ENCODE assay signal across 10 cellular contexts in genomic region chr18:80210312-80211083, GRCh38. TPM values are rescaled to one million over a fixed set of nuclear protein-coding genes. Genes with fewer than 3 reads are reported as not detected.
A peak's percentile ranks its signal among the peaks of the same experiment; 100 is the strongest.
DNase-seq lines count a peak whose midpoint lies in the region; ATAC-seq and TF ChIP-seq lines count a peak whose summit lies in the region.
"Had no signal": no experiment of that assay in that cellular context is flagged by ENCODE, and none has a peak within 500 bp of the region (broad histone marks: within the 10 kb centered on the region; RNA-seq: fewer than 3 reads in every experiment).

No MANE protein-coding gene starts in this region.

- H4K91ac ChIP-seq in IMR-90 (ENCODE audit: insufficient read depth, low read depth, low read length): no peak overlapping the region

- H2AFZ ChIP-seq in GM23338 (no peak overlapping the region), IMR-90 (replicated peaks; ENCODE audit: low read length, poor library complexity) (no peak overlapping the region)

- no peak for TF ChIP-seq CTCF in GM23338 (conservative IDR thresholded peaks at IDR 0.05; ENCODE audit: low read depth in 2 of 2)
- TF ChIP-seq CTCF in IMR-90 (conservative IDR thresholded peaks at IDR 0.05; ENCODE audit: low read depth, low read length): no peak

- no peak overlapping the region for H3K14ac ChIP-seq in IMR-90 (replicated peaks; ENCODE audit: low read depth, low read length)

- H2AK9ac ChIP-seq in IMR-90 (replicated peaks; ENCODE audit: low read depth, low read length, poor library complexity): no peak overlapping the region

- H3K9me3 Mint-ChIP-seq in GM23338: no peaks in the 10 kb centered on the region

- H4K5ac ChIP-seq in IMR-90 (ENCODE audit: low read depth, low read length): no peak overlapping the region

- H3K4me1 ChIP-seq in GM23338 (ENCODE audit: insufficient read depth) (peaks cover 4% of the 10 kb centered on the region; the same call in 1 of the 2 replicates), IMR-90 (ENCODE audit: control insufficient read depth, insufficient read depth, low read length) (peaks cover 4% of the 10 kb centered on the region), aorta (ENCODE audit: control insufficient read depth in 1 of 2, insufficient read depth in 2 of 2, low read length in 2 of 2) (no peaks in the 10 kb centered on the region)

- peaks cover 7% of the 10 kb centered on the region; the same call in 2 of the 3 replicates for H3K4me1 Mint-ChIP-seq in GM23338

- CTCF ChIA-PET in IMR-90 (lab: Yijun Ruan, JAX): interaction anchor here (1.0 kb wide), 1 partner anchor 34 kb away, joined by 3 read pairs; no protein-coding TSS in a partner anchor

- H3K23ac ChIP-seq in IMR-90 (ENCODE audit: low read depth, low read length): no peak overlapping the region

- no peak overlapping the region for H3K27ac Mint-ChIP-seq in GM23338

- in situ Hi-C loops in IMR-90 (cut with MboI; ENCODE audit: low sequenced_read_pairs): no loop called here

- no peak overlapping the region for H2BK20ac ChIP-seq in IMR-90 (ENCODE audit: low read depth, low read length)

- H3K4me2 ChIP-seq in GM23338: no peak overlapping the region
- peak overlapping the region; percentile 68 for H3K4me2 ChIP-seq in IMR-90 (ENCODE audit: low read depth, low read length)

- H3K9me1 ChIP-seq in IMR-90 (ENCODE audit: insufficient read depth, low read length): peaks cover 4% of the 10 kb centered on the region; the same call in 1 of the 2 replicates

- peaks cover 2% of the 10 kb centered on the region for H3K27me3 Mint-ChIP-seq in GM23338 (ENCODE audit: insufficient read depth, low read depth, poor library complexity)

- no peak overlapping the region for H2BK120ac ChIP-seq in IMR-90 (ENCODE audit: low read depth, low read length)

- H3K27ac ChIP-seq in GM23338 (ENCODE audit: low read depth) (no peak overlapping the region), IMR-90 (ENCODE audit: insufficient read depth, low read length) (no peak overlapping the region), aorta (ENCODE audit: low read depth in 1 of 2, low read length in 2 of 2) (no peak overlapping the region)
- H3K27ac ChIP-seq: suprapubic skin had no signal

- H3K9me2 ChIP-seq in GM23338 (ENCODE audit: insufficient read depth): no peaks in the 10 kb centered on the region

- H3K36me3 Mint-ChIP-seq in GM23338 (ENCODE audit: low read depth): no peaks in the 10 kb centered on the region

- no peak overlapping the region for H3K4ac ChIP-seq in IMR-90 (ENCODE audit: low read depth, low read length)

- no peak overlapping the region for H4K8ac ChIP-seq in IMR-90 (ENCODE audit: low read depth in 2 of 2, low read length in 2 of 2)

- BruUV-seq in IMR-90 (replicated peaks; lab: Mats Ljungman, UMichigan): no TSS peak

- H3K9me3 ChIP-seq in IMR-90 (ENCODE audit: control insufficient read depth, insufficient read depth, low read length): no peaks in the 10 kb centered on the region
- H3K9me3 ChIP-seq in aorta (ENCODE audit: control insufficient read depth, low read length): no peaks in the 10 kb centered on the region
- H3K9me3 ChIP-seq: suprapubic skin had no signal

- no peak for TF ChIP-seq RAD21 in IMR-90 (IDR thresholded peaks at IDR 0.05; ENCODE audit: low read length)

- H3K4me3 Mint-ChIP-seq in GM23338: no peak overlapping the region

- ATAC-seq in GM18520 (IDR thresholded peaks at IDR 0.05; ENCODE audit: unreplicated experiment) (peak; percentile 51), GM23338 (peak; percentile 59; the same call in 2 of the 3 replicates), IMR-90 (ENCODE audit: low read depth) (peak; percentile 70), aorta (ENCODE audit: low FRiP score) (no peak)

- no peak overlapping the region for H3K4me3 ChIP-seq in GM23338
- no peak overlapping the region for H3K4me3 ChIP-seq in IMR-90 (ENCODE audit: insufficient read depth, low read depth, low read length)
- no peak overlapping the region for H3K4me3 ChIP-seq in aorta (ENCODE audit: low read length in 2 of 2)
- H3K4me3 ChIP-seq: suprapubic skin had no signal

- H3K18ac ChIP-seq in IMR-90 (ENCODE audit: low read depth, low read length): no peak overlapping the region

- POLR2A ChIA-PET in IMR-90 (lab: Charles Lee; ENCODE audit: unreplicated experiment): no interaction called here

- no peaks in the 10 kb centered on the region for H3K27me3 ChIP-seq in GM23338 (ENCODE audit: insufficient read depth)
- H3K27me3 ChIP-seq in IMR-90 (ENCODE audit: control insufficient read depth, insufficient read depth, low read length): no peaks in the 10 kb centered on the region
- H3K27me3 ChIP-seq in aorta (ENCODE audit: control insufficient read depth in 1 of 2, insufficient read depth in 2 of 2, low read length in 1 of 2): no peaks in the 10 kb centered on the region
- H3K27me3 ChIP-seq: suprapubic skin had no signal

- H3F3A ChIP-seq in GM23338 (replicated peaks; ENCODE audit: low read depth): no peaks in the 10 kb centered on the region

- DNase-seq in GM23338 (ENCODE audit: low spot score) (no peak), IMR-90 (peak; percentile 33), islet precursor cell (peak; percentile 68), NCI-H345 (lab: John Stamatoyannopoulos, UW) (no peak), aorta (no peak), COLO668 (lab: John Stamatoyannopoulos, UW; ENCODE audit: unreplicated experiment) (no peak), NCI-H2029 (lab: John Stamatoyannopoulos, UW) (no peak)
- DNase-seq: NCI-H69 had no signal

- H3K56ac ChIP-seq in IMR-90 (ENCODE audit: extremely low read depth, insufficient read depth, low read length): no peak overlapping the region

- H3K9ac ChIP-seq in IMR-90 (ENCODE audit: low read depth, low read length): no peak overlapping the region

- no peak overlapping the region for H2AK5ac ChIP-seq in IMR-90 (ENCODE audit: low read depth, low read length)

- H2BK5ac ChIP-seq in IMR-90 (ENCODE audit: low read depth, low read length, poor library complexity, severe bottlenecking): no peak overlapping the region

- H3K79me1 ChIP-seq in IMR-90 (ENCODE audit: low read depth in 1 of 2, low read length in 2 of 2): no peaks in the 10 kb centered on the region; a peak in 3 of 4 replicates

- H4K20me1 ChIP-seq in GM23338 (replicated peaks; ENCODE audit: insufficient read depth) (peaks cover 5% of the 10 kb centered on the region; the same call in 1 of the 2 replicates), IMR-90 (ENCODE audit: insufficient read depth, low read length) (no peaks in the 10 kb centered on the region; the same call in 1 of the 2 replicates)

- no peak for TF ChIP-seq POLR2A in IMR-90 (IDR thresholded peaks at IDR 0.05; ENCODE audit: low read depth, low read length)

- no peaks in the 10 kb centered on the region for H3K36me3 ChIP-seq in GM23338 (ENCODE audit: insufficient read depth)
- H3K36me3 ChIP-seq in IMR-90 (ENCODE audit: control insufficient read depth, insufficient read depth, low read length): no peaks in the 10 kb centered on the region
- H3K36me3 ChIP-seq in aorta (ENCODE audit: control insufficient read depth in 1 of 2, insufficient read depth in 2 of 2, low read length in 1 of 2): no peaks in the 10 kb centered on the region
- H3K36me3 ChIP-seq: suprapubic skin had no signal

- dilution Hi-C loops in IMR-90 (cut with HindIII; ENCODE audit: low sequenced_read_pairs, unreplicated experiment): no loop called here

- no peaks in the 10 kb centered on the region for H3K79me2 ChIP-seq in GM23338 (replicated peaks; ENCODE audit: insufficient read depth)

- no CpG with 5 or more reads among the region's 6 CpGs for WGBS in IMR-90 (ENCODE audit: extremely low coverage in 2 of 2, insufficient read length in 1 of 2), 2 experiments
- 50 to 55% methylated on average over 6 of the region's 6 CpGs for WGBS in aorta, 2 donors

- H2BK15ac ChIP-seq in IMR-90 (ENCODE audit: low read depth, low read length): no peak overlapping the region

- intact Hi-C loops in IMR-90 (cut with micrococcal nuclease): loop anchor here (2.0 kb wide), 1 partner anchor 14 kb away; no protein-coding TSS in a partner anchor
- intact Hi-C loops in aorta (cut with DNase I): no loop called here

TF ChIP-seq in GM23338, 12 proteins besides CTCF, POLR2A, EP300 and RAD21 (continues in another document):
- no peak for TF ChIP-seq EZH2 (IDR thresholded peaks at IDR 0.05; ENCODE audit: low read depth, unreplicated experiment)

TF ChIP-seq in IMR-90, 13 proteins besides CTCF, POLR2A, EP300 and RAD21 (continues in another document):
- TF ChIP-seq MAZ (IDR thresholded peaks at IDR 0.05; ENCODE audit: borderline replicate concordance, low read depth, low read length): no peak
- no peak for TF ChIP-seq NFE2L2 (IDR thresholded peaks at IDR 0.05; ENCODE audit: low read depth, low read length)
- TF ChIP-seq RCOR1 (IDR thresholded peaks at IDR 0.05; ENCODE audit: insufficient replicate concordance, low read length): no peak
- no peak for TF ChIP-seq ELK1 (IDR thresholded peaks at IDR 0.05; ENCODE audit: borderline replicate concordance, low read depth, low read length)
- TF ChIP-seq MXI1 (IDR thresholded peaks at IDR 0.05; ENCODE audit: borderline replicate concordance, low read depth, low read length): no peak
- no peak for TF ChIP-seq BHLHE40 (IDR thresholded peaks at IDR 0.05; ENCODE audit: low read depth, low read length)
- no peak for TF ChIP-seq SMC3 (IDR thresholded peaks at IDR 0.05; ENCODE audit: low read depth, low read length)
- TF ChIP-seq USF2 (IDR thresholded peaks at IDR 0.05; ENCODE audit: low read depth, low read length): no peak

RNA-seq across cellular contexts. Expression of gene PARD6G, which starts 36.8 kb away (rescaled TPM):
- total RNA-seq in GM23338 (2014; rRNA removed; shearing (Covaris generic)): 17.2 and 18.5 TPM in 2 replicates
- polyA plus RNA-seq in GM23338 (2016; fragmentation: Nextera tagmentation; extraction: Ambion mirVana): 6.9 and 8.3 TPM in 2 replicates
- total RNA-seq in IMR-90 (2012; rRNA removed): 2.5 and 3.3 TPM in 2 replicates
- 4.6 and 4.7 TPM in 2 replicates for polyA plus RNA-seq in IMR-90 (2012; rRNA removed)
- polyA plus RNA-seq in IMR-90 (2012; cell fraction: cytosol; rRNA removed): 4.8 and 5.6 TPM in 2 replicates
- 3.6 and 3.7 TPM in 2 replicates for polyA plus RNA-seq in IMR-90 (2012; cell fraction: nucleus; rRNA removed; ENCODE audit: low replicate concordance)
- total RNA-seq in aorta: 1 to 10 TPM; 3.8 to 4.1 TPM
- polyA plus RNA-seq in aorta: 1 to 10 TPM in 1 of 2 donors, under 1 TPM in 1; 0.38 to 1.8 TPM

Comparison
In these comparisons a context has a peak if more than half of its experiments do, and no peak if none do; other contexts are left out.
1. DNase-seq: peak in IMR-90 (single experiment) and islet precursor cell (single experiment); none in GM23338 (single experiment), NCI-H345 (single experiment), aorta (0 of 2), COLO668 (single experiment) and NCI-H2029 (single experiment).